1 cellular context compared by ENCODE assay signal in the genomic region with DNA sequence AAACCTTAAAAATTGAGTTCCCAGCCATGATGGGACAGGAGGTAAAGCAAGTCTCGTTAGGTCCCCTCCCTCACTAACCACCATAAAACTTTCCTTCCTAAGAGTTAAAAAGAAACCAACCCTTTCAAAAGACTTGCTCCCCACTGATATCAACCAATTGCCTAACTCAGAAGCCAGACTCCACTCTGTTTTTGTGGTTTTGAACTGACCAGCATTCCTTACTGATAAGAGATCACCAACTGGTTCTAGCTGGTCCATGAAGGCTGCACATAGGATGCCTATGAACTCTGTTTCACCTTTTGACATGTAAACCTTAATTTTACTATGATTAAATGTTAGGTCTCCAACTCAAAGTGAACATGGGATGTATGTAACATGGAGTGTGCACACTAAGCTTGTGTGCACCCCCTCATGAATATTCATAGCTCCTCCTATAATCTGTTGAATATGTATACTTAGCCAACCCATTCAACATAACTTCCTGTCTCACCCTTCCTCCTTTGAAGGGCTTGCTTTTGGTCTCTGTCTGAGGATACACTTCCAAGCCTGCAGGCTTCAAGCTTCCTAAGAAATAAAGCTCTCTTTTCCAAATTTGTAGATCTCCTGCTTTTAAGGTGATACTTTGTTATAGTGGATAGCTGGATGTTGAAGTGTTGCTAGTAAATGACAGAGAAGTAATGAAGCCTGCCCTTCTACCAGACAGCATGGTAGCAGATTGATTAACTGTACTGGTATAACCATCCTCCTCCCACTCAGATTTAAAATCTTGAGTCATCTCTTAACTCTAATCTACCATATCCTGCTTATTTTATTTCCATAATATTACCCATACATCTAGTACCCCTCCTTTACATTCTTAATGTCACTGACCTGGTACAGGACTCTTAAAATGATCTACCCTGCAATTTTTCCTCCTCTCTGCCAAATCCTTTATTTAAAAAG.
TF ChIP-seq lines count a peak whose summit lies in the region.

No MANE protein-coding gene starts in this region.

TF ChIP-seq in GM23338, 12 proteins besides CTCF, POLR2A, EP300 and RAD21 (continued from another document):
- TF ChIP-seq, protein P1, sequence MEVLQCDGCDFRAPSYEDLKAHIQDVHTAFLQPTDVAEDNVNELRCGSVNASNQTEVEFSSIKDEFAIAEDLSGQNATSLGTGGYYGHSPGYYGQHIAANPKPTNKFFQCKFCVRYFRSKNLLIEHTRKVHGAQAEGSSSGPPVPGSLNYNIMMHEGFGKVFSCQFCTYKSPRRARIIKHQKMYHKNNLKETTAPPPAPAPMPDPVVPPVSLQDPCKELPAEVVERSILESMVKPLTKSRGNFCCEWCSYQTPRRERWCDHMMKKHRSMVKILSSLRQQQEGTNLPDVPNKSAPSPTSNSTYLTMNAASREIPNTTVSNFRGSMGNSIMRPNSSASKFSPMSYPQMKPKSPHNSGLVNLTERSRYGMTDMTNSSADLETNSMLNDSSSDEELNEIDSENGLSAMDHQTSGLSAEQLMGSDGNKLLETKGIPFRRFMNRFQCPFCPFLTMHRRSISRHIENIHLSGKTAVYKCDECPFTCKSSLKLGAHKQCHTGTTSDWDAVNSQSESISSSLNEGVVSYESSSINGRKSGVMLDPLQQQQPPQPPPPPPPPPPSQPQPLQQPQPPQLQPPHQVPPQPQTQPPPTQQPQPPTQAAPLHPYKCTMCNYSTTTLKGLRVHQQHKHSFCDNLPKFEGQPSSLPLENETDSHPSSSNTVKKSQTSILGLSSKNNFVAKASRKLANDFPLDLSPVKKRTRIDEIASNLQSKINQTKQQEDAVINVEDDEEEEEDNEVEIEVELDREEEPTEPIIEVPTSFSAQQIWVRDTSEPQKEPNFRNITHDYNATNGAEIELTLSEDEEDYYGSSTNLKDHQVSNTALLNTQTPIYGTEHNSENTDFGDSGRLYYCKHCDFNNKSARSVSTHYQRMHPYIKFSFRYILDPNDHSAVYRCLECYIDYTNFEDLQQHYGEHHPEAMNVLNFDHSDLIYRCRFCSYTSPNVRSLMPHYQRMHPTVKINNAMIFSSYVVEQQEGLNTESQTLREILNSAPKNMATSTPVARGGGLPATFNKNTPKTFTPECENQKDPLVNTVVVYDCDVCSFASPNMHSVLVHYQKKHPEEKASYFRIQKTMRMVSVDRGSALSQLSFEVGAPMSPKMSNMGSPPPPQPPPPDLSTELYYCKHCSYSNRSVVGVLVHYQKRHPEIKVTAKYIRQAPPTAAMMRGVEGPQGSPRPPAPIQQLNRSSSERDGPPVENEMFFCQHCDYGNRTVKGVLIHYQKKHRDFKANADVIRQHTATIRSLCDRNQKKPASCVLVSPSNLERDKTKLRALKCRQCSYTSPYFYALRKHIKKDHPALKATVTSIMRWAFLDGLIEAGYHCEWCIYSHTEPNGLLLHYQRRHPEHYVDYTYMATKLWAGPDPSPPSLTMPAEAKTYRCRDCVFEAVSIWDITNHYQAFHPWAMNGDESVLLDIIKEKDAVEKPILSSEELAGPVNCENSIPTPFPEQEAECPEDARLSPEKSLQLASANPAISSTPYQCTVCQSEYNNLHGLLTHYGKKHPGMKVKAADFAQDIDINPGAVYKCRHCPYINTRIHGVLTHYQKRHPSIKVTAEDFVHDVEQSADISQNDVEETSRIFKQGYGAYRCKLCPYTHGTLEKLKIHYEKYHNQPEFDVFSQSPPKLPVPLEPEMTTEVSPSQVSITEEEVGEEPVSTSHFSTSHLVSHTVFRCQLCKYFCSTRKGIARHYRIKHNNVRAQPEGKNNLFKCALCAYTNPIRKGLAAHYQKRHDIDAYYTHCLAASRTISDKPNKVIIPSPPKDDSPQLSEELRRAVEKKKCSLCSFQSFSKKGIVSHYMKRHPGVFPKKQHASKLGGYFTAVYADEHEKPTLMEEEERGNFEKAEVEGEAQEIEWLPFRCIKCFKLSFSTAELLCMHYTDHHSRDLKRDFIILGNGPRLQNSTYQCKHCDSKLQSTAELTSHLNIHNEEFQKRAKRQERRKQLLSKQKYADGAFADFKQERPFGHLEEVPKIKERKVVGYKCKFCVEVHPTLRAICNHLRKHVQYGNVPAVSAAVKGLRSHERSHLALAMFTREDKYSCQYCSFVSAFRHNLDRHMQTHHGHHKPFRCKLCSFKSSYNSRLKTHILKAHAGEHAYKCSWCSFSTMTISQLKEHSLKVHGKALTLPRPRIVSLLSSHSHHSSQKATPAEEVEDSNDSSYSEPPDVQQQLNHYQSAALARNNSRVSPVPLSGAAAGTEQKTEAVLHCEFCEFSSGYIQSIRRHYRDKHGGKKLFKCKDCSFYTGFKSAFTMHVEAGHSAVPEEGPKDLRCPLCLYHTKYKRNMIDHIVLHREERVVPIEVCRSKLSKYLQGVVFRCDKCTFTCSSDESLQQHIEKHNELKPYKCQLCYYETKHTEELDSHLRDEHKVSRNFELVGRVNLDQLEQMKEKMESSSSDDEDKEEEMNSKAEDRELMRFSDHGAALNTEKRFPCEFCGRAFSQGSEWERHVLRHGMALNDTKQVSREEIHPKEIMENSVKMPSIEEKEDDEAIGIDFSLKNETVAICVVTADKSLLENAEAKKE (CRISPR knock-in tag; IDR thresholded peaks at IDR 0.05) = no peak
- TF ChIP-seq EZH2phosphoT487 (IDR thresholded peaks at IDR 0.05; ENCODE audit: unreplicated experiment) = no peak
